In genomic region chr19:18001837-18002345, GRCh38 we compare ENCODE assay signal across 8 cellular contexts. TPM values are rescaled to one million over a fixed set of nuclear protein-coding genes. Genes with fewer than 3 reads are reported as not detected.
DNase-seq lines count a peak whose midpoint lies in the region; ATAC-seq and TF ChIP-seq lines count a peak whose summit lies in the region.

No MANE protein-coding gene starts in this region.

- TF ChIP-seq CTCF in H9 (conservative IDR thresholded peaks at IDR 0.05), result no peak
- no peak for TF ChIP-seq CTCF in WTC11 (IDR thresholded peaks at IDR 0.05)
- no peak for TF ChIP-seq CTCF in smooth muscle cell (IDR thresholded peaks at IDR 0.05; ENCODE audit: borderline replicate concordance, insufficient read depth, poor library complexity, severe bottlenecking)
- TF ChIP-seq CTCF in foreskin keratinocyte (conservative IDR thresholded peaks at IDR 0.05), result no peak

- no peaks in the 10 kb centered on the region for H3K36me3 ChIP-seq in iPS DF 6.9 (ENCODE audit: control insufficient read depth, insufficient read depth, low read length)
- no peaks in the 10 kb centered on the region for H3K36me3 ChIP-seq in smooth muscle cell (ENCODE audit: low read depth)

- H3K4me1 ChIP-seq in H9 (ENCODE audit: insufficient read depth, low read length) (no peaks in the 10 kb centered on the region), iPS DF 6.9 (ENCODE audit: control insufficient read depth, insufficient read depth, low read length) (peaks cover 2% of the 10 kb centered on the region; the same call in 1 of the 2 replicates), smooth muscle cell (ENCODE audit: low read depth) (no peaks in the 10 kb centered on the region), foreskin keratinocyte (no peaks in the 10 kb centered on the region)

- no peaks in the 10 kb centered on the region; the same call in 1 of the 2 replicates for H3K27me3 ChIP-seq in H9 (ENCODE audit: insufficient read depth, low read length)
- H3K27me3 ChIP-seq in iPS DF 6.9 (ENCODE audit: control insufficient read depth, insufficient read depth, low read length), result peaks cover 1% of the 10 kb centered on the region; the same call in 1 of the 2 replicates
- H3K27me3 ChIP-seq in smooth muscle cell (ENCODE audit: low read depth), result no peaks in the 10 kb centered on the region
- H3K27me3 ChIP-seq in foreskin keratinocyte, result no peaks in the 10 kb centered on the region

- H2AK5ac ChIP-seq in H9 (ENCODE audit: insufficient read length, low read length), result no peak overlapping the region

- H3K4me2 ChIP-seq in H9 (ENCODE audit: insufficient read depth, insufficient read length, low read length) (peak overlapping the region; percentile 26), smooth muscle cell (peak overlapping the region; percentile 98)

- H3K9me3 Mint-ChIP-seq in H9, result peaks cover 3 to 5% of the 10 kb centered on the region in 2 experiments
- peaks cover 3% of the 10 kb centered on the region for H3K9me3 Mint-ChIP-seq in WTC11

- no peaks in the 10 kb centered on the region for H3K79me1 ChIP-seq in H9 (ENCODE audit: insufficient read depth, low read depth, low read length, poor library complexity, severe bottlenecking)

- no peak overlapping the region for H3K14ac ChIP-seq in H9 (ENCODE audit: insufficient read depth, low read length)

- no peaks in the 10 kb centered on the region for H3K9me3 ChIP-seq in H9 (ENCODE audit: control insufficient read depth, low read depth, low read length)
- H3K9me3 ChIP-seq in iPS DF 6.9 (ENCODE audit: control insufficient read depth, insufficient read depth, low read length), result no peaks in the 10 kb centered on the region
- no peaks in the 10 kb centered on the region for H3K9me3 ChIP-seq in smooth muscle cell (replicated peaks; ENCODE audit: low read depth)

- no peaks in the 10 kb centered on the region for H4K20me1 ChIP-seq in H9 (ENCODE audit: control insufficient read depth, insufficient read depth, insufficient read length)
- H4K20me1 ChIP-seq in smooth muscle cell (ENCODE audit: low read depth), result no peaks in the 10 kb centered on the region

- ATAC-seq in WTC11, result no peak
- no peak for ATAC-seq in HG02981 (IDR thresholded peaks at IDR 0.05; ENCODE audit: unreplicated experiment)
- no peak for ATAC-seq in foreskin keratinocyte
- ATAC-seq in GM21737 (IDR thresholded peaks at IDR 0.05; ENCODE audit: unreplicated experiment), result no peak
- ATAC-seq in left colon, result no peak

- H2BK20ac ChIP-seq in H9 (ENCODE audit: low read depth, low read length, poor library complexity, severe bottlenecking), result no peak overlapping the region

- no peak overlapping the region for H2BK15ac ChIP-seq in H9 (ENCODE audit: low read depth, low read length)

- H3K4me3 ChIP-seq in iPS DF 6.9 (ENCODE audit: low read length), result peak overlapping the region; percentile 36; the same call in 1 of the 2 replicates
- H3K4me3 ChIP-seq in smooth muscle cell, result peak overlapping the region; percentile 56

- POLR2A ChIA-PET in WTC11 (lab: Charles Lee), result no interaction called here

- no peak overlapping the region for H2BK5ac ChIP-seq in H9 (ENCODE audit: insufficient read length, low read length)

- no peak overlapping the region for H4K5ac ChIP-seq in H9 (ENCODE audit: insufficient read length, low read depth, low read length)

- no peak overlapping the region for H3K4ac ChIP-seq in H9 (ENCODE audit: low read depth, low read length)

- CTCF ChIA-PET in WTC11 (lab: Charles Lee), result interaction anchor here (0.6 to 2.3 kb wide), 6 partner anchors 58 to 325 kb away, joined by 3 to 11 read pairs (median 4); partner anchors contain the start of genes CCDC124 and RPL18A

- no peak overlapping the region for H3K27ac ChIP-seq in H9 (ENCODE audit: insufficient read length, low read depth, low read length)
- H3K27ac ChIP-seq in iPS DF 6.9 (ENCODE audit: low read length), result no peak overlapping the region
- H3K27ac ChIP-seq in smooth muscle cell (ENCODE audit: low read depth), result no peak overlapping the region
- no peak overlapping the region for H3K27ac ChIP-seq in foreskin keratinocyte

- peaks cover 36% of the 10 kb centered on the region for H3K27me3 Mint-ChIP-seq in H9 (ENCODE audit: low read depth)
- H3K27me3 Mint-ChIP-seq in WTC11 (ENCODE audit: low read depth), result peaks cover 51% of the 10 kb centered on the region

- no peak overlapping the region for H3K23ac ChIP-seq in H9 (ENCODE audit: insufficient read length, low read depth, low read length)

- DNase-seq in H9, result no peak
- DNase-seq in WTC11 (ENCODE audit: low spot score), result no peak
- no peak for DNase-seq in iPS DF 6.9 (ENCODE audit: low read depth, low spot score)
- DNase-seq in smooth muscle cell (lab: John Stamatoyannopoulos, UW; ENCODE audit: unreplicated experiment), result no peak
- no peak for DNase-seq in foreskin keratinocyte
- DNase-seq in left colon, result no peak

- peaks cover 2 to 3% (median 3%) of the 10 kb centered on the region in 3 experiments; a peak in 6 of 7 replicates for H3K36me3 Mint-ChIP-seq in H9 (ENCODE audit: insufficient read depth in 1 of 3, low read depth in 3 of 3)
- peaks cover 2% of the 10 kb centered on the region for H3K36me3 Mint-ChIP-seq in WTC11

- no peak overlapping the region for H2AFZ ChIP-seq in H9 (ENCODE audit: low read length)
- peak overlapping the region; percentile 7 for H2AFZ ChIP-seq in smooth muscle cell (ENCODE audit: low read depth)

- H3K4me1 Mint-ChIP-seq in H9 (peaks cover 8 to 15% of the 10 kb centered on the region in 2 experiments), WTC11 (peaks cover 8% of the 10 kb centered on the region)

- H3K9ac ChIP-seq in H9 (ENCODE audit: extremely low read depth, insufficient read length, low read length) (no peak overlapping the region), smooth muscle cell (ENCODE audit: low read depth) (no peak overlapping the region)

- no peak overlapping the region for H3K18ac ChIP-seq in H9 (ENCODE audit: insufficient read length, low read depth, low read length)

- H2BK12ac ChIP-seq in H9 (ENCODE audit: insufficient read length, low read depth, low read length), result no peak overlapping the region

- H2BK120ac ChIP-seq in H9 (ENCODE audit: low read depth, low read length, poor library complexity, severe bottlenecking), result no peak overlapping the region

- H3K56ac ChIP-seq in H9 (ENCODE audit: insufficient read length, low read depth, low read length), result no peak overlapping the region

- H3K4me3 Mint-ChIP-seq in H9 (peak overlapping the region; percentile 59 to 75), WTC11 (peak overlapping the region; percentile 65)

- H4K8ac ChIP-seq in H9 (replicated peaks; ENCODE audit: insufficient read length, low read depth, low read length), result no peak overlapping the region

- intact Hi-C loops in left colon (cut with DNase I, micrococcal nuclease), result no loop called here

- no CpG with 5 or more reads among the region's 12 CpGs for WGBS in H9 (ENCODE audit: extremely low coverage, insufficient read length, low lambda C conversion rate)
- no CpG with 5 or more reads among the region's 12 CpGs for WGBS in iPS DF 6.9 (ENCODE audit: insufficient coverage, insufficient read length)
- WGBS in smooth muscle cell (ENCODE audit: low lambda C conversion rate), result 81% methylated on average over 12 of the region's 12 CpGs

- H3K27ac Mint-ChIP-seq in H9 (no peak overlapping the region), WTC11 (no peak overlapping the region)

- H3K79me2 ChIP-seq in H9 (ENCODE audit: insufficient read depth, low read length) (no peaks in the 10 kb centered on the region), smooth muscle cell (ENCODE audit: low read depth) (no peaks in the 10 kb centered on the region)

- H3F3A ChIP-seq in smooth muscle cell (ENCODE audit: low read depth), result no peaks in the 10 kb centered on the region

- peaks cover 11% of the 10 kb centered on the region for H3K23me2 ChIP-seq in H9 (ENCODE audit: insufficient read length, low read depth, low read length, poor library complexity, severe bottlenecking)

- H4K91ac ChIP-seq in H9 (ENCODE audit: insufficient read length, low read depth, low read length), result no peak overlapping the region

- no peak overlapping the region for H3T11ph ChIP-seq in H9 (ENCODE audit: low read length)

TF ChIP-seq in WTC11, 78 proteins besides CTCF, POLR2A, EP300 and RAD21:
- TF ChIP-seq ZNF121 (CRISPR knock-in tag; IDR thresholded peaks at IDR 0.05) (no peak), MYBL2 (CRISPR knock-in tag; IDR thresholded peaks at IDR 0.05) (no peak)

RNA-seq across cellular contexts. Expression of gene ARRDC2, which starts 6.1 kb away (rescaled TPM):
- 9.5 and 10.5 TPM in 2 replicates for total RNA-seq in H9 (2021)
- 9.2 to 9.9 TPM (median 9.8 TPM) in 3 replicates for total RNA-seq in WTC11 (2021)
- total RNA-seq in smooth muscle cell, result 3.5 and 4.4 TPM in 2 replicates
- polyA plus RNA-seq in smooth muscle cell, result 4.3 and 6.5 TPM in 2 replicates
- total RNA-seq in foreskin keratinocyte, result 3.8 and 4.7 TPM in 2 replicates
- 4.6 and 4.7 TPM in 2 replicates for polyA plus RNA-seq in foreskin keratinocyte
- 10 to 100 TPM; 21.0 to 27.7 TPM for total RNA-seq in left colon

RNA-seq across cellular contexts. Expression of gene KCNN1, which starts 35.0 kb away (rescaled TPM):
- 8.4 and 9.2 TPM in 2 replicates for total RNA-seq in H9 (2021)
- 15.3 to 18.0 TPM (median 17.2 TPM) in 3 replicates for total RNA-seq in WTC11 (2021)
- 0.22 and 5.3 TPM in 2 replicates for total RNA-seq in smooth muscle cell
- polyA plus RNA-seq in smooth muscle cell, result 4.2 and 4.6 TPM in 2 replicates
- total RNA-seq in foreskin keratinocyte, result not detected in 2 replicates
- polyA plus RNA-seq in foreskin keratinocyte, result 0.02 and 0.03 TPM in 2 replicates
- total RNA-seq in left colon, result under 1 TPM in 1 of 2 donors, not detected in 1; 0.14 TPM
